1 cellular context compared by ENCODE assay signal in the genomic region with DNA sequence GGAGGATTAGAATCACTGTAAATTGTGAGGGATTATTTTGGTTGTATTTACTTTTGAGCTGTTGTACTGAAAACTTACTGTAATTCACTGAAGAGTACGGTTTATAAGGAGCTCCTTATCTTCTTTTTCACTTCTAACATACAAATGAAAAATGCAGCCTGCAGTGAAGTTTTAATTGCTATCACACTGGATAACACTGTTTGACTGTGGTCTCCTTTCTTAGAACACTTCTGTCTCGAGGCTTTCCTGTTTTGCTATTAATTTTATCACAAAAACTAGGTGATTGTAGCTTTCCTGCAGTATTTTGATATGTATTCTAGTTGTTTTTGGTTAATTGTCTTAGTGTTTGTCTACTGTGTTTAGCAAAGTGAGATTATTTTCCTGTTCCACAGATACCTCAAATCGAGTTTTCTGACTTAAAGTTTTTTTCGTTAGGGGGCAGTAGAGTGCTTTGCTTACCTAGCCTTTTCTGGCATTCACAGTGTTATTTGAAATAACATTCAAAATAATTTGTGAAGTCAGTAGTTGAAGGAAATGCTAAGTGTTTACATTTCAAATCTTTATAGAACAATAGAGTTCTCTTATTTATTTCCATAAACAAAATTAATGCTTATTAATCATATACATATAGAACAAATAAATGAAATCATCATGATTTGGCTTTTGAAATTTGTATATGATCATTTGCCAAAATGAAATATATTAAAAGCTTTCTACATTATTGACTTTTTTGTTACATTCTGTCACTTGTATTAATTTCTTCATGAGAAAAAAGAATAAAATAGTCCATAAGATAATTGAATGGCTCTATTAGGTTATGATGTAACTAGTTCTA.
TF ChIP-seq lines count a peak whose summit lies in the region.

No MANE protein-coding gene starts in this region.

TF ChIP-seq in HEK293, 187 proteins besides CTCF, POLR2A, EP300 and RAD21 (continued from another document and continues in another):
- TF ChIP-seq INSM2 (tag by site-specific recombination; IDR thresholded peaks at IDR 0.05) (no peak), ZNF654 (tag by site-specific recombination; IDR thresholded peaks at IDR 0.05; ENCODE audit: low read depth) (peak; percentile 77), GLI4 (tag by site-specific recombination; IDR thresholded peaks at IDR 0.05) (no peak), ZNF311 (tag by site-specific recombination; IDR thresholded peaks at IDR 0.05; ENCODE audit: borderline replicate concordance) (no peak), PRDM4 (tag by site-specific recombination; IDR thresholded peaks at IDR 0.05) (no peak; the same call in 1 of the 2 replicates), ZNF211 (tag by site-specific recombination; IDR thresholded peaks at IDR 0.05; ENCODE audit: low read depth) (no peak), ZNF354C (tag by site-specific recombination; IDR thresholded peaks at IDR 0.05; ENCODE audit: borderline replicate concordance, low read depth) (no peak), FEZF1 (tag by site-specific recombination; IDR thresholded peaks at IDR 0.05) (no peak), ZNF302 (tag by site-specific recombination; IDR thresholded peaks at IDR 0.05; ENCODE audit: low read depth) (no peak), ZNF624 (tag by site-specific recombination; IDR thresholded peaks at IDR 0.05) (no peak), GLIS2 (tag by site-specific recombination; IDR thresholded peaks at IDR 0.05) (no peak), ZNF530 (tag by site-specific recombination; IDR thresholded peaks at IDR 0.05; ENCODE audit: low read depth) (no peak), ZNF707 (tag by site-specific recombination; IDR thresholded peaks at IDR 0.05) (no peak), ZNF747 (tag by site-specific recombination; IDR thresholded peaks at IDR 0.05) (no peak), ZBTB17 (tag by site-specific recombination; IDR thresholded peaks at IDR 0.05) (0 out of 2 replicates have a peak, but pooled peaks have one; percentile 22), ZNF48 (tag by site-specific recombination; IDR thresholded peaks at IDR 0.05) (no peak), EGR2 (tag by site-specific recombination; IDR thresholded peaks at IDR 0.05; ENCODE audit: low read depth) (no peak), ZNF626 (tag by site-specific recombination; IDR thresholded peaks at IDR 0.05) (no peak), ATF2 (tag by site-specific recombination; IDR thresholded peaks at IDR 0.05; ENCODE audit: low read depth) (0 out of 2 replicates have a peak, but pooled peaks have one; percentile 29), ZNF266 (tag by site-specific recombination; IDR thresholded peaks at IDR 0.05; ENCODE audit: low read depth) (no peak), ZNF701 (tag by site-specific recombination; IDR thresholded peaks at IDR 0.05) (no peak), ZNF24 (tag by site-specific recombination; IDR thresholded peaks at IDR 0.05) (no peak), ZSCAN18 (tag by site-specific recombination; IDR thresholded peaks at IDR 0.05) (no peak), ZNF433 (tag by site-specific recombination; IDR thresholded peaks at IDR 0.05; ENCODE audit: low read depth) (no peak), ZNF221 (tag by site-specific recombination; IDR thresholded peaks at IDR 0.05; ENCODE audit: borderline replicate concordance) (no peak), ZNF544 (tag by site-specific recombination; IDR thresholded peaks at IDR 0.05) (no peak), ZNF423 (tag by site-specific recombination; IDR thresholded peaks at IDR 0.05) (no peak), ZEB2 (tag by site-specific recombination; IDR thresholded peaks at IDR 0.05) (0 out of 2 replicates have a peak, but pooled peaks have one; percentile 15), ZNF777 (tag by site-specific recombination; IDR thresholded peaks at IDR 0.05; ENCODE audit: borderline replicate concordance) (no peak), PRDM10 (tag by site-specific recombination; IDR thresholded peaks at IDR 0.05) (no peak), ZFP41 (tag by site-specific recombination; IDR thresholded peaks at IDR 0.05; ENCODE audit: borderline replicate concordance) (no peak), BCL11A (tag by site-specific recombination; IDR thresholded peaks at IDR 0.05; ENCODE audit: low read depth) (no peak), ZNF404 (tag by site-specific recombination; IDR thresholded peaks at IDR 0.05) (no peak), ZNF658 (tag by site-specific recombination; IDR thresholded peaks at IDR 0.05) (no peak), HOXA7 (CRISPR knock-in tag; IDR thresholded peaks at IDR 0.05; ENCODE audit: borderline replicate concordance) (no peak), PBX3 (CRISPR knock-in tag; IDR thresholded peaks at IDR 0.05) (no peak), SALL2 (tag by site-specific recombination; IDR thresholded peaks at IDR 0.05; ENCODE audit: borderline replicate concordance) (no peak), ZNF18 (tag by site-specific recombination; IDR thresholded peaks at IDR 0.05) (no peak), ZNF214 (tag by site-specific recombination; IDR thresholded peaks at IDR 0.05; ENCODE audit: borderline replicate concordance) (no peak), KLF1 (tag by site-specific recombination; IDR thresholded peaks at IDR 0.05) (no peak), ZNF830 (tag by site-specific recombination; IDR thresholded peaks at IDR 0.05; ENCODE audit: low read depth) (no peak), HOXC10 (CRISPR knock-in tag; IDR thresholded peaks at IDR 0.05) (no peak), OVOL3 (tag by site-specific recombination; IDR thresholded peaks at IDR 0.05) (no peak), ZNF571 (tag by site-specific recombination; IDR thresholded peaks at IDR 0.05) (no peak)
- TF ChIP-seq, protein P1, sequence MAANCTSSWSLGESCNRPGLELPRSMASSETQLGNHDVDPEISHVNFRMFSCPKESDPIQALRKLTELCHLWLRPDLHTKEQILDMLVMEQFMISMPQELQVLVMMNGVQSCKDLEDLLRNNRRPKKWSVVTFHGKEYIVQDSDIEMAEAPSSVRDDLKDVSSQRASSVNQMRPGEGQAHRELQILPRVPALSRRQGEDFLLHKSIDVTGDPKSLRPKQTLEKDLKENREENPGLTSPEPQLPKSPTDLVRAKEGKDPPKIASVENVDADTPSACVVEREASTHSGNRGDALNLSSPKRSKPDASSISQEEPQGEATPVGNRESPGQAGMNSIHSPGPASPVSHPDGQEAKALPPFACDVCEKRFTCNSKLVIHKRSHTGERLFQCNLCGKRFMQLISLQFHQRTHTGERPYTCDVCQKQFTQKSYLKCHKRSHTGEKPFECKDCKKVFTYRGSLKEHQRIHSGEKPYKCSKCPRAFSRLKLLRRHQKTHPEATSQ (tag by site-specific recombination; IDR thresholded peaks at IDR 0.05), result no peak
- TF ChIP-seq, protein P2, sequence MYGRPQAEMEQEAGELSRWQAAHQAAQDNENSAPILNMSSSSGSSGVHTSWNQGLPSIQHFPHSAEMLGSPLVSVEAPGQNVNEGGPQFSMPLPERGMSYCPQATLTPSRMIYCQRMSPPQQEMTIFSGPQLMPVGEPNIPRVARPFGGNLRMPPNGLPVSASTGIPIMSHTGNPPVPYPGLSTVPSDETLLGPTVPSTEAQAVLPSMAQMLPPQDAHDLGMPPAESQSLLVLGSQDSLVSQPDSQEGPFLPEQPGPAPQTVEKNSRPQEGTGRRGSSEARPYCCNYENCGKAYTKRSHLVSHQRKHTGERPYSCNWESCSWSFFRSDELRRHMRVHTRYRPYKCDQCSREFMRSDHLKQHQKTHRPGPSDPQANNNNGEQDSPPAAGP (tag by site-specific recombination; IDR thresholded peaks at IDR 0.05), result no peak
